Comparison of ENCODE assay signal across 12 cellular contexts in the genomic region with DNA sequence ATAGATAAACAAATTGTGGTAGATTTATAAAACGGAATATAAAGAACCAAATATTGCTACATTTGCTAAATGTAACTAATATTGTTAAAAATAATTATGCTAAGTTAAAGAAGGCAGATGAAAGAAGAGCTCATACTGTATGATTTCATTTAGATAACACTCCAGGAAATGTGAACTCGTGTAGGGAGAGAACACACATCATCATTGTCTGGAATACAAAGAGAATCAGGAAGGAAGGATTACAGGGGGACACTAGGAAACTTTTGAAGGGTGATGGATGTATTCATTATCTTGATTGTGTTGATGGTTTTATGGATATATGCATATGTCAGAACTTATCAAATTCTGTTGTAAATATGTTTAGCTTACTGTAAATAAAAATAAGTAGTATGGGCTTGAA.
DNase-seq lines count a peak whose midpoint lies in the region; ATAC-seq, FAIRE-seq and TF ChIP-seq lines count a peak whose summit lies in the region.
"Had no signal": no experiment of that assay in that cellular context is flagged by ENCODE, and none has a peak within 500 bp of the region (broad histone marks: within the 10 kb centered on the region; RNA-seq: fewer than 3 reads in every experiment).

No MANE protein-coding gene starts in this region.

- no peaks in the 10 kb centered on the region for H4K20me1 ChIP-seq in OCI-LY7 (ENCODE audit: insufficient read depth, low read length)
- no peaks in the 10 kb centered on the region for H4K20me1 ChIP-seq in smooth muscle cell (ENCODE audit: low read depth)

- H2AFZ ChIP-seq in OCI-LY7 (ENCODE audit: low read length) (peak overlapping the region; percentile 77), smooth muscle cell (ENCODE audit: low read depth) (peak overlapping the region; percentile 77)

- H3K4me2 ChIP-seq in OCI-LY7 (ENCODE audit: low read length) (peak overlapping the region; percentile 61), smooth muscle cell (no peak overlapping the region)

- H3K27me3 ChIP-seq in smooth muscle cell (ENCODE audit: low read depth), result no peaks in the 10 kb centered on the region

- H3K36me3 ChIP-seq in OCI-LY7 (ENCODE audit: insufficient read depth, low read length) (no peaks in the 10 kb centered on the region), smooth muscle cell (ENCODE audit: low read depth) (no peaks in the 10 kb centered on the region)

- ATAC-seq in HG03354 (IDR thresholded peaks at IDR 0.05; ENCODE audit: poor library complexity, severe bottlenecking, unreplicated experiment), result no peak

- FAIRE-seq in endometrium (lab: Jason Lieb, UNC), result peak; percentile 37
- FAIRE-seq: GM19239 had no signal

- peak; percentile 28 for DNase-seq in NCI-H2171 treated with DMSO at 0.1 percent for 48 hours (lab: John Stamatoyannopoulos, UW)
- DNase-seq in NCI-H2171 (lab: John Stamatoyannopoulos, UW), result no peak
- no peak for DNase-seq in OCI-LY7 (ENCODE audit: low spot score)
- no peak for DNase-seq in smooth muscle cell (lab: John Stamatoyannopoulos, UW; ENCODE audit: unreplicated experiment)
- DNase-seq in NCI-H774 (lab: John Stamatoyannopoulos, UW), result no peak
- DNase-seq in occipital lobe (lab: John Stamatoyannopoulos, UW), result no peak
- DNase-seq: Caco-2, NCI-H2029, Right ventricle myocardium superior had no signal

- POLR2A ChIA-PET in OCI-LY7 (lab: Charles Lee), result interaction anchor here (0.6 to 3.2 kb wide), 20 partner anchors 9 to 488 kb away, joined by 3 to 33 read pairs (median 4); a partner anchor contains a TSS

- H3K4me1 ChIP-seq in OCI-LY7 (ENCODE audit: insufficient read depth, low read length, poor library complexity, severe bottlenecking) (peaks cover 36% of the 10 kb centered on the region), smooth muscle cell (ENCODE audit: low read depth) (peaks cover 4% of the 10 kb centered on the region)
- H3K4me1 ChIP-seq: Caco-2 had no signal

- H3K27ac ChIP-seq in OCI-LY7 (ENCODE audit: low read depth, low read length, poor library complexity, severe bottlenecking), result peak overlapping the region; percentile 33
- H3K27ac ChIP-seq in smooth muscle cell (ENCODE audit: low read depth), result no peak overlapping the region

- no peak overlapping the region for H3K9ac ChIP-seq in smooth muscle cell (ENCODE audit: low read depth)

- no peaks in the 10 kb centered on the region for H3K9me2 ChIP-seq in OCI-LY7 (ENCODE audit: insufficient read depth, low read length)

- no peaks in the 10 kb centered on the region for H3F3A ChIP-seq in smooth muscle cell (ENCODE audit: low read depth)

- H3K4me3 ChIP-seq in OCI-LY7 (ENCODE audit: low read depth, low read length, poor library complexity, severe bottlenecking) (no peak overlapping the region), smooth muscle cell (no peak overlapping the region)

- no peaks in the 10 kb centered on the region for H3K79me2 ChIP-seq in OCI-LY7 (ENCODE audit: insufficient read depth, low read depth, low read length)
- no peaks in the 10 kb centered on the region for H3K79me2 ChIP-seq in smooth muscle cell (ENCODE audit: low read depth)

- CTCF ChIA-PET in OCI-LY7 (lab: Charles Lee; ENCODE audit: unreplicated experiment), result interaction anchor here (0.5 to 1.5 kb wide), 2 partner anchors 23 to 636 kb away, joined by 3 to 6 read pairs; no protein-coding TSS in a partner anchor

- BruUV-seq in OCI-LY7 (replicated peaks; lab: Mats Ljungman, UMichigan), result no TSS peak

- WGBS in smooth muscle cell (ENCODE audit: low lambda C conversion rate), result 62% methylated on average over 2 of the region's 2 CpGs

- TF ChIP-seq CTCF in OCI-LY7 (conservative IDR thresholded peaks at IDR 0.05; ENCODE audit: low read length), result no peak
- TF ChIP-seq CTCF in smooth muscle cell (IDR thresholded peaks at IDR 0.05; ENCODE audit: borderline replicate concordance, insufficient read depth, poor library complexity, severe bottlenecking), result no peak

- intact Hi-C loops in OCI-LY7 (cut with micrococcal nuclease; ENCODE audit: unreplicated experiment), result no loop called here

- no peaks in the 10 kb centered on the region for H3K9me3 ChIP-seq in OCI-LY7 (ENCODE audit: low read length)
- no peaks in the 10 kb centered on the region for H3K9me3 ChIP-seq in smooth muscle cell (replicated peaks; ENCODE audit: low read depth)
- H3K9me3 ChIP-seq: Caco-2 had no signal
